23 cellular contexts compared by ENCODE assay signal in genomic region chr3:10697918-10698317, GRCh38.
DNase-seq lines count a peak whose midpoint lies in the region; FAIRE-seq and TF ChIP-seq lines count a peak whose summit lies in the region.
"Had no signal": no experiment of that assay in that cellular context is flagged by ENCODE, and none has a peak within 500 bp of the region (broad histone marks: within the 10 kb centered on the region; RNA-seq: fewer than 3 reads in every experiment).

No MANE protein-coding gene starts in this region.

- WGBS in testis, 2 donors = 53 to 69% methylated on average over 4 of the region's 4 CpGs
- 49 to 57% (median 57%) methylated on average over 4 of the region's 4 CpGs for WGBS in small intestine, 3 donors
- 63% methylated on average over 4 of the region's 4 CpGs for WGBS in esophagus muscularis mucosa

- no peak overlapping the region for H3K4me3 ChIP-seq in bronchial epithelial cell (ENCODE audit: low read depth, low read length)
- no peak overlapping the region for H3K4me3 ChIP-seq in testis
- no peak overlapping the region for H3K4me3 ChIP-seq in small intestine (ENCODE audit: low read depth in 1 of 2, low read length in 2 of 2)
- H3K4me3 ChIP-seq in esophagus muscularis mucosa = no peak overlapping the region
- H3K4me3 ChIP-seq: Peyer's patch, skin epidermis had no signal

- no peaks in the 10 kb centered on the region for H3K36me3 ChIP-seq in bronchial epithelial cell (ENCODE audit: control insufficient read depth, insufficient read depth, low read length)
- no peaks in the 10 kb centered on the region for H3K36me3 ChIP-seq in testis (ENCODE audit: low read depth, missing control alignments)
- no peaks in the 10 kb centered on the region for H3K36me3 ChIP-seq in small intestine (ENCODE audit: control insufficient read depth in 2 of 2, insufficient read depth in 2 of 2, low read length in 2 of 2)
- no peaks in the 10 kb centered on the region for H3K36me3 ChIP-seq in esophagus muscularis mucosa
- H3K36me3 ChIP-seq: Peyer's patch had no signal

- H3K4me1 ChIP-seq in testis = no peaks in the 10 kb centered on the region
- H3K4me1 ChIP-seq in small intestine (ENCODE audit: control insufficient read depth in 2 of 2, insufficient read depth in 1 of 2, low read depth in 1 of 2, low read length in 1 of 2) = no peaks in the 10 kb centered on the region
- H3K4me1 ChIP-seq in esophagus muscularis mucosa = no peaks in the 10 kb centered on the region
- H3K4me1 ChIP-seq: parathyroid adenoma, Peyer's patch had no signal

- FAIRE-seq in bronchial epithelial cell (lab: Jason Lieb, UNC) (no peak), small intestine (lab: Jason Lieb, UNC) (no peak)
- FAIRE-seq: islet of Langerhans had no signal

- H3K27ac ChIP-seq in testis (no peak overlapping the region), small intestine (ENCODE audit: low read depth in 1 of 2, low read length in 1 of 2) (no peak overlapping the region), esophagus muscularis mucosa (replicated peaks in 1 of 4) (no peak overlapping the region)
- H3K27ac ChIP-seq: 22Rv1, parathyroid adenoma, Peyer's patch, skin epidermis had no signal

- DNase-seq in DMS 273 (lab: John Stamatoyannopoulos, UW; ENCODE audit: unreplicated experiment) (peak; percentile 63), DMS 273 treated with DMSO at 0.1 percent for 48 hours (lab: John Stamatoyannopoulos, UW) (no peak), NCI-H524 (lab: John Stamatoyannopoulos, UW) (peak; percentile 90 to 93), bronchial epithelial cell (ENCODE audit: low read depth) (peak; percentile 38), testis (peak; percentile 41), small intestine (no peak), putamen (ENCODE audit: low spot score) (no peak), esophagus muscularis mucosa (ENCODE audit: extremely low spot score) (no peak)
- DNase-seq: activated CD4-positive, alpha-beta T cell treated with anti-CD3 and anti-CD28 coated beads, Interleukin-2, amount 50 U/mL, for 1 hour; activated gamma-delta T cell treated with Interleukin-2 at 50 U/mL for 16 hours; amniotic stem cell; C1 segment of cervical spinal cord; central memory CD4-positive, alpha-beta T cell; effector CD8-positive, alpha-beta T cell; head of caudate nucleus; naive B cell; NCI-H146; Peyer's patch; stimulated activated CD4-positive, alpha-beta T cell treated with anti-CD3 and anti-CD28 coated beads, Interleukin-4, amount 100 ng/mL, for 4 hours had no signal

- no peaks in the 10 kb centered on the region for H3K9me3 ChIP-seq in testis
- no peaks in the 10 kb centered on the region for H3K9me3 ChIP-seq in small intestine (ENCODE audit: control insufficient read depth, low read depth)
- H3K9me3 ChIP-seq in esophagus muscularis mucosa = no peaks in the 10 kb centered on the region
- H3K9me3 ChIP-seq: Peyer's patch had no signal

- TF ChIP-seq POLR2A in testis (IDR thresholded peaks at IDR 0.05) = no peak
- no peak for TF ChIP-seq POLR2A in esophagus muscularis mucosa (IDR thresholded peaks at IDR 0.05; ENCODE audit: low read depth)

- TF ChIP-seq CTCF in bronchial epithelial cell (IDR thresholded peaks at IDR 0.05; ENCODE audit: insufficient read depth, low read length, severe bottlenecking) (no peak), testis (IDR thresholded peaks at IDR 0.05) (no peak), esophagus muscularis mucosa (IDR thresholded peaks at IDR 0.05) (no peak)

- TF ChIP-seq EP300 in esophagus muscularis mucosa (IDR thresholded peaks at IDR 0.05) = no peak

- intact Hi-C loops in testis (cut with DNase I; ENCODE audit: low total_unique reads) = no loop called here
- intact Hi-C loops in esophagus muscularis mucosa (cut with DNase I) = no loop called here

- H3K27me3 ChIP-seq in bronchial epithelial cell (ENCODE audit: control insufficient read depth, insufficient read depth, low read length) (peaks cover 2% of the 10 kb centered on the region), testis (no peaks in the 10 kb centered on the region), small intestine (ENCODE audit: control insufficient read depth in 2 of 2, insufficient read depth in 2 of 2, low read length in 2 of 2) (peaks cover 0 to 2% of the 10 kb centered on the region in 2 donors), esophagus muscularis mucosa (peaks cover 0 to 60% (median 3%) of the 10 kb centered on the region in 4 donors)
- H3K27me3 ChIP-seq: Peyer's patch had no signal

Comparison
In these comparisons a context has a peak if more than half of its experiments do, and no peak if none do; other contexts are left out.
1. DNase-seq: peak in DMS 273 (single experiment), NCI-H524 (2 of 2), bronchial epithelial cell (single experiment) and testis (single experiment); none in DMS 273 treated with DMSO at 0.1 percent for 48 hours (single experiment), small intestine (single experiment), putamen (single experiment) and esophagus muscularis mucosa (single experiment).